In the genomic region with DNA sequence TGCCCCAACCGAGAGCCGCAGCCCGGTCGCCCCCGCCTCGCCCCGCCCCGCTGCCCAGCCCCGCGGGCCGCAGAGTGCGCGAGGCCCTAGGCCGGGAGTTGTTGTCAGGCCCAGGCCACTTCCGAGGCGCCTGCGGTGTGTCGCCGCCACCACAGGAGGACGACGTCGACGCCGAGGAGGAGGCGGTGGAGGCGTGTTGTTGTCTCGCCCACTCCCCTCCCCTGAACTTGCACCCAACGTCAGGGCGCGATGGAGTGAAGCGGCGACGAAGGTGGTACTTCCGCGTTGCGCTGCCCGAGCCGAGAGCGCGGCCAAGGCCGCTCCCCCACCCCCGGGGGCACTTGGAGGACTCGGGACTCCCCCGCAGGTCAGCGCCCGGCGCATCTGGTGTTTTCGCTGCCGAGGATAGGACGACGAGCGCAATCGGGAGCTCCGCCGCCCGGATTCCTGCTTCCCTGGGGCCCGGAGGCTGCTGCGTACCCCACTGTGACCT, we compare ENCODE assay signal across 1 cellular context.
A peak's percentile ranks its signal among the peaks of the same experiment; 100 is the strongest.
TF ChIP-seq lines count a peak whose summit lies in the region.

Gene CDK13, plus strand, starts transcription at position 277 of the 493 bp plus-strand sequence. CDS start 386 bp downstream, outside the sequence.

TF ChIP-seq in H1, 55 proteins besides CTCF, POLR2A, EP300 and RAD21 (continued from another document):
- TF ChIP-seq POLR2AphosphoS5 (IDR thresholded peaks at IDR 0.05; ENCODE audit: low read depth, low read length) (peak; percentile 66), TAF7 (optimal IDR thresholded peaks at IDR 0.05; ENCODE audit: borderline replicate concordance, low read depth, low read length) (no peak), KDM5A (IDR thresholded peaks at IDR 0.05; ENCODE audit: low read length) (no peak), TEAD4 (IDR thresholded peaks at IDR 0.05; ENCODE audit: low read depth, low read length) (no peak), SAP30 (IDR thresholded peaks at IDR 0.05; ENCODE audit: insufficient read depth, insufficient replicate concordance, low read length) (peak; percentile 43), ASH2L (IDR thresholded peaks at IDR 0.05; ENCODE audit: low read length) (peak; percentile 53), KDM1A (IDR thresholded peaks at IDR 0.05; ENCODE audit: borderline replicate concordance, low read length) (no peak), TCF12 (IDR thresholded peaks at IDR 0.05; ENCODE audit: low read depth, low read length) (no peak), BCL11A (IDR thresholded peaks at IDR 0.05; ENCODE audit: low read depth in 2 of 2, low read length in 2 of 2) (no peak), SIN3A (conservative IDR thresholded peaks at IDR 0.05 in 1 of 2, IDR thresholded peaks at IDR 0.05 in 1 of 2; ENCODE audit: low read depth in 1 of 2, low read length in 2 of 2) (0 out of 4 replicates have a peak, but pooled peaks of 1 of the 2 experiments have one; percentile 66), EGR1 (IDR thresholded peaks at IDR 0.05; ENCODE audit: borderline replicate concordance, low read depth, low read length) (0 out of 2 replicates have a peak, but pooled peaks have one; percentile 27), JUND (IDR thresholded peaks at IDR 0.05; ENCODE audit: low read length) (no peak)
- TF ChIP-seq, protein P1, sequence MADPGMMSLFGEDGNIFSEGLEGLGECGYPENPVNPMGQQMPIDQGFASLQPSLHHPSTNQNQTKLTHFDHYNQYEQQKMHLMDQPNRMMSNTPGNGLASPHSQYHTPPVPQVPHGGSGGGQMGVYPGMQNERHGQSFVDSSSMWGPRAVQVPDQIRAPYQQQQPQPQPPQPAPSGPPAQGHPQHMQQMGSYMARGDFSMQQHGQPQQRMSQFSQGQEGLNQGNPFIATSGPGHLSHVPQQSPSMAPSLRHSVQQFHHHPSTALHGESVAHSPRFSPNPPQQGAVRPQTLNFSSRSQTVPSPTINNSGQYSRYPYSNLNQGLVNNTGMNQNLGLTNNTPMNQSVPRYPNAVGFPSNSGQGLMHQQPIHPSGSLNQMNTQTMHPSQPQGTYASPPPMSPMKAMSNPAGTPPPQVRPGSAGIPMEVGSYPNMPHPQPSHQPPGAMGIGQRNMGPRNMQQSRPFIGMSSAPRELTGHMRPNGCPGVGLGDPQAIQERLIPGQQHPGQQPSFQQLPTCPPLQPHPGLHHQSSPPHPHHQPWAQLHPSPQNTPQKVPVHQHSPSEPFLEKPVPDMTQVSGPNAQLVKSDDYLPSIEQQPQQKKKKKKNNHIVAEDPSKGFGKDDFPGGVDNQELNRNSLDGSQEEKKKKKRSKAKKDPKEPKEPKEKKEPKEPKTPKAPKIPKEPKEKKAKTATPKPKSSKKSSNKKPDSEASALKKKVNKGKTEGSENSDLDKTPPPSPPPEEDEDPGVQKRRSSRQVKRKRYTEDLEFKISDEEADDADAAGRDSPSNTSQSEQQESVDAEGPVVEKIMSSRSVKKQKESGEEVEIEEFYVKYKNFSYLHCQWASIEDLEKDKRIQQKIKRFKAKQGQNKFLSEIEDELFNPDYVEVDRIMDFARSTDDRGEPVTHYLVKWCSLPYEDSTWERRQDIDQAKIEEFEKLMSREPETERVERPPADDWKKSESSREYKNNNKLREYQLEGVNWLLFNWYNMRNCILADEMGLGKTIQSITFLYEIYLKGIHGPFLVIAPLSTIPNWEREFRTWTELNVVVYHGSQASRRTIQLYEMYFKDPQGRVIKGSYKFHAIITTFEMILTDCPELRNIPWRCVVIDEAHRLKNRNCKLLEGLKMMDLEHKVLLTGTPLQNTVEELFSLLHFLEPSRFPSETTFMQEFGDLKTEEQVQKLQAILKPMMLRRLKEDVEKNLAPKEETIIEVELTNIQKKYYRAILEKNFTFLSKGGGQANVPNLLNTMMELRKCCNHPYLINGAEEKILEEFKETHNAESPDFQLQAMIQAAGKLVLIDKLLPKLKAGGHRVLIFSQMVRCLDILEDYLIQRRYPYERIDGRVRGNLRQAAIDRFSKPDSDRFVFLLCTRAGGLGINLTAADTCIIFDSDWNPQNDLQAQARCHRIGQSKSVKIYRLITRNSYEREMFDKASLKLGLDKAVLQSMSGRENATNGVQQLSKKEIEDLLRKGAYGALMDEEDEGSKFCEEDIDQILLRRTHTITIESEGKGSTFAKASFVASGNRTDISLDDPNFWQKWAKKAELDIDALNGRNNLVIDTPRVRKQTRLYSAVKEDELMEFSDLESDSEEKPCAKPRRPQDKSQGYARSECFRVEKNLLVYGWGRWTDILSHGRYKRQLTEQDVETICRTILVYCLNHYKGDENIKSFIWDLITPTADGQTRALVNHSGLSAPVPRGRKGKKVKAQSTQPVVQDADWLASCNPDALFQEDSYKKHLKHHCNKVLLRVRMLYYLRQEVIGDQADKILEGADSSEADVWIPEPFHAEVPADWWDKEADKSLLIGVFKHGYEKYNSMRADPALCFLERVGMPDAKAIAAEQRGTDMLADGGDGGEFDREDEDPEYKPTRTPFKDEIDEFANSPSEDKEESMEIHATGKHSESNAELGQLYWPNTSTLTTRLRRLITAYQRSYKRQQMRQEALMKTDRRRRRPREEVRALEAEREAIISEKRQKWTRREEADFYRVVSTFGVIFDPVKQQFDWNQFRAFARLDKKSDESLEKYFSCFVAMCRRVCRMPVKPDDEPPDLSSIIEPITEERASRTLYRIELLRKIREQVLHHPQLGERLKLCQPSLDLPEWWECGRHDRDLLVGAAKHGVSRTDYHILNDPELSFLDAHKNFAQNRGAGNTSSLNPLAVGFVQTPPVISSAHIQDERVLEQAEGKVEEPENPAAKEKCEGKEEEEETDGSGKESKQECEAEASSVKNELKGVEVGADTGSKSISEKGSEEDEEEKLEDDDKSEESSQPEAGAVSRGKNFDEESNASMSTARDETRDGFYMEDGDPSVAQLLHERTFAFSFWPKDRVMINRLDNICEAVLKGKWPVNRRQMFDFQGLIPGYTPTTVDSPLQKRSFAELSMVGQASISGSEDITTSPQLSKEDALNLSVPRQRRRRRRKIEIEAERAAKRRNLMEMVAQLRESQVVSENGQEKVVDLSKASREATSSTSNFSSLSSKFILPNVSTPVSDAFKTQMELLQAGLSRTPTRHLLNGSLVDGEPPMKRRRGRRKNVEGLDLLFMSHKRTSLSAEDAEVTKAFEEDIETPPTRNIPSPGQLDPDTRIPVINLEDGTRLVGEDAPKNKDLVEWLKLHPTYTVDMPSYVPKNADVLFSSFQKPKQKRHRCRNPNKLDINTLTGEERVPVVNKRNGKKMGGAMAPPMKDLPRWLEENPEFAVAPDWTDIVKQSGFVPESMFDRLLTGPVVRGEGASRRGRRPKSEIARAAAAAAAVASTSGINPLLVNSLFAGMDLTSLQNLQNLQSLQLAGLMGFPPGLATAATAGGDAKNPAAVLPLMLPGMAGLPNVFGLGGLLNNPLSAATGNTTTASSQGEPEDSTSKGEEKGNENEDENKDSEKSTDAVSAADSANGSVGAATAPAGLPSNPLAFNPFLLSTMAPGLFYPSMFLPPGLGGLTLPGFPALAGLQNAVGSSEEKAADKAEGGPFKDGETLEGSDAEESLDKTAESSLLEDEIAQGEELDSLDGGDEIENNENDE (IDR thresholded peaks at IDR 0.05; ENCODE audit: insufficient replicate concordance, low read length): no peak
- TF ChIP-seq, protein P2, sequence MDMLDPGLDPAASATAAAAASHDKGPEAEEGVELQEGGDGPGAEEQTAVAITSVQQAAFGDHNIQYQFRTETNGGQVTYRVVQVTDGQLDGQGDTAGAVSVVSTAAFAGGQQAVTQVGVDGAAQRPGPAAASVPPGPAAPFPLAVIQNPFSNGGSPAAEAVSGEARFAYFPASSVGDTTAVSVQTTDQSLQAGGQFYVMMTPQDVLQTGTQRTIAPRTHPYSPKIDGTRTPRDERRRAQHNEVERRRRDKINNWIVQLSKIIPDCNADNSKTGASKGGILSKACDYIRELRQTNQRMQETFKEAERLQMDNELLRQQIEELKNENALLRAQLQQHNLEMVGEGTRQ (IDR thresholded peaks at IDR 0.05; ENCODE audit: low read length): no peak
- TF ChIP-seq, protein P3, sequence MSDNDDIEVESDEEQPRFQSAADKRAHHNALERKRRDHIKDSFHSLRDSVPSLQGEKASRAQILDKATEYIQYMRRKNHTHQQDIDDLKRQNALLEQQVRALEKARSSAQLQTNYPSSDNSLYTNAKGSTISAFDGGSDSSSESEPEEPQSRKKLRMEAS (IDR thresholded peaks at IDR 0.05): peak; percentile 22; the same call in 1 of the 2 replicates
